In genomic region chr21:45852886-45853400, GRCh38 we compare ENCODE assay signal across 2 cellular contexts.
TF ChIP-seq lines count a peak whose summit lies in the region.

No MANE protein-coding gene starts in this region.

TF ChIP-seq in H1, 55 proteins besides CTCF, POLR2A, EP300 and RAD21:
- TF ChIP-seq POLR2AphosphoS5 (IDR thresholded peaks at IDR 0.05; ENCODE audit: low read depth, low read length), result no peak
- no peak for TF ChIP-seq CHD7 (IDR thresholded peaks at IDR 0.05; ENCODE audit: insufficient replicate concordance, low read length)
- TF ChIP-seq ZNF274 (IDR thresholded peaks at IDR 0.05; ENCODE audit: borderline replicate concordance, extremely low read depth, low read length), result no peak
- no peak for TF ChIP-seq SP2 (IDR thresholded peaks at IDR 0.05; ENCODE audit: low read length)
- TF ChIP-seq CHD2 (IDR thresholded peaks at IDR 0.05; ENCODE audit: low read length), result no peak

TF ChIP-seq in SK-N-SH treated with all-trans-retinoic acid at 6 μM for 48 hours, 23 proteins besides CTCF, POLR2A, EP300 and RAD21:
- TF ChIP-seq CSDC2 (CRISPR knock-in tag; IDR thresholded peaks at IDR 0.05) (no peak), GLIS3 (CRISPR knock-in tag; IDR thresholded peaks at IDR 0.05) (no peak), PPARA (CRISPR knock-in tag; IDR thresholded peaks at IDR 0.05; ENCODE audit: borderline replicate concordance) (no peak), TSHZ2 (CRISPR knock-in tag; IDR thresholded peaks at IDR 0.05) (no peak), RARB (CRISPR knock-in tag; IDR thresholded peaks at IDR 0.05) (no peak), BACH2 (CRISPR knock-in tag; IDR thresholded peaks at IDR 0.05; ENCODE audit: borderline replicate concordance) (no peak), OSR1 (CRISPR knock-in tag; IDR thresholded peaks at IDR 0.05) (no peak), CSRNP3 (CRISPR knock-in tag; IDR thresholded peaks at IDR 0.05) (no peak), TCF4 (CRISPR knock-in tag; IDR thresholded peaks at IDR 0.05; ENCODE audit: borderline replicate concordance) (no peak), PATZ1 (CRISPR knock-in tag; IDR thresholded peaks at IDR 0.05; ENCODE audit: borderline replicate concordance) (no peak), ZFP3 (CRISPR knock-in tag; IDR thresholded peaks at IDR 0.05) (no peak)
